ENCODE assay signal across 1 cellular context in genomic region chr22:49553518-49554295, GRCh38.
TF ChIP-seq lines count a peak whose summit lies in the region.

No MANE protein-coding gene starts in this region.

TF ChIP-seq in HCT116, 20 proteins besides CTCF, POLR2A, EP300 and RAD21 (continued from another document):
- TF ChIP-seq REST (IDR thresholded peaks at IDR 0.05; ENCODE audit: low read depth) = peak; percentile 56
